Comparison of ENCODE assay signal across 8 cellular contexts in the genomic region with DNA sequence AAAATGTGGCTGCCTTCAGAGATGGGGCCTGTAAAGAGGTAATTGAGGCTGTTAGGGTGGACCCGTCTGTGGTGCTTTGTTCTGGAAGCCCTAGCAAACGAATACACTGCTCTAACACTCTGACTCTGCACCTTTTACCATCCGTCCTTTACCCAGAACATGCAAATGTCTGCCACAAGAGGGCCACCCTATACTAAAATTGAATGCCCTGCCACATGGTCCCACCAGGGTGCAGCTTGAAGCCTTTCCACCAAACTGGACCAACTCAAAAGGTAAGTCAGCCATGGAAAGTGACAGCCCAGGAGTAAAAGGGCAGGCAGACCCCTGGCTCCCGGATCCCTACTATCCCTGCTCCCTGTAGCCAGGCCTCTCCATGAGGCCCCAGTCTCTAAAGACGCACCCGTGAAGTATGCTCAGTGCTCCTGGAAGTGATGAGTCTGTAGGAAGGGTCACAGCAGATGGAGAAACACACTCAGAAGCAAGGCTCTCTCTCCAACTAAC. TPM values are rescaled to one million over a fixed set of nuclear protein-coding genes. Genes with fewer than 3 reads are reported as not detected.
DNase-seq lines count a peak whose midpoint lies in the region; ATAC-seq and TF ChIP-seq lines count a peak whose summit lies in the region.

No MANE protein-coding gene starts in this region.

- H3K4me2 ChIP-seq in HCT116 (ENCODE audit: low read length) = peak overlapping the region; percentile 21

- no peaks in the 10 kb centered on the region for H3K9me3 ChIP-seq in HCT116 (ENCODE audit: control insufficient read depth in 1 of 2, insufficient read depth in 1 of 2, low read depth in 1 of 2, low read length in 2 of 2)

- H3K4me3 ChIP-seq in HCT116 (replicated peaks in 1 of 2; ENCODE audit: low read depth in 1 of 2, low read length in 2 of 2) (no peak overlapping the region), rectal smooth muscle tissue (ENCODE audit: low read length) (no peak overlapping the region)

- ATAC-seq in HCT116 = peak; percentile 95

- RAD21 ChIA-PET in HCT116 (lab: Charles Lee; ENCODE audit: low non-redundant PET in 1 of 2, low total read pairs in 2 of 2, uncharacterized antibody in 2 of 2, unreplicated experiment in 2 of 2) = interaction anchor here in 1 of 2 experiments (0.8 to 1.0 kb wide), 4 partner anchors 32 to 402 kb away, joined by 3 to 4 read pairs (median 4); partner anchors contain the start of gene DSTN

- no peak for TF ChIP-seq POLR2A in HCT116 (IDR thresholded peaks at IDR 0.05; ENCODE audit: borderline replicate concordance, extremely low read depth, insufficient read depth, insufficient read length)

- peaks cover 38% of the 10 kb centered on the region for H3K27me3 Mint-ChIP-seq in activated naive CD4-positive, alpha-beta T cell treated with anti-CD3 and anti-CD28 coated beads, Interleukin-2, amount 10 ng/mL, durations not matched to agents 7 days and 5 days

- H3K4me3 Mint-ChIP-seq in activated naive CD4-positive, alpha-beta T cell treated with anti-CD3 and anti-CD28 coated beads, Interleukin-2, amount 10 ng/mL, durations not matched to agents 7 days and 5 days = no peak overlapping the region

- no peak overlapping the region for H2AFZ ChIP-seq in HCT116 (ENCODE audit: low read depth, low read length, poor library complexity, severe bottlenecking)

- CTCF ChIA-PET in GM10248 (lab: Yijun Ruan, JAX) = interaction anchor here (0.6 to 1.3 kb wide), 24 partner anchors 14 to 483 kb away, joined by 3 to 11 read pairs (median 3); partner anchors contain the start of gene DSTN
- CTCF ChIA-PET in HCT116 (lab: Charles Lee) = interaction anchor here (0.7 to 1.6 kb wide), 12 partner anchors 10 to 402 kb away, joined by 3 to 10 read pairs (median 4); partner anchors contain the start of gene DSTN
- CTCF ChIA-PET in activated naive CD4-positive, alpha-beta T cell treated with anti-CD3 and anti-CD28 coated beads, Interleukin-2, amount 10 ng/mL, durations not matched to agents 7 days and 5 days (lab: Charles Lee) = interaction anchor here (0.6 to 3.8 kb wide), 24 partner anchors 9 to 427 kb away, joined by 3 to 20 read pairs (median 4); partner anchors contain the start of genes DSTN and RRBP1

- no peak overlapping the region for H3K27ac Mint-ChIP-seq in activated naive CD4-positive, alpha-beta T cell treated with anti-CD3 and anti-CD28 coated beads, Interleukin-2, amount 10 ng/mL, durations not matched to agents 7 days and 5 days

- H3K4me1 ChIP-seq in HCT116 (ENCODE audit: control insufficient read depth in 1 of 2, insufficient read depth in 2 of 2, low read length in 2 of 2) (peaks cover 34 to 41% of the 10 kb centered on the region in 2 experiments), rectal smooth muscle tissue (ENCODE audit: control insufficient read depth, insufficient read depth, low read length) (peaks cover 20% of the 10 kb centered on the region)

- peaks cover 22% of the 10 kb centered on the region for H3K4me1 Mint-ChIP-seq in activated naive CD4-positive, alpha-beta T cell treated with anti-CD3 and anti-CD28 coated beads, Interleukin-2, amount 10 ng/mL, durations not matched to agents 7 days and 5 days

- H3K27me3 ChIP-seq in HCT116 (ENCODE audit: insufficient read depth, low read length) (no peaks in the 10 kb centered on the region), rectal smooth muscle tissue (ENCODE audit: control insufficient read depth, insufficient read depth, low read length) (no peaks in the 10 kb centered on the region)

- intact Hi-C loops in HCT116 (cut with micrococcal nuclease) = loop anchor here (1.0 to 10.0 kb wide), 4 partner anchors 32 to 458 kb away; no protein-coding TSS in a partner anchor
- intact Hi-C loops in head of caudate nucleus (cut with DNase I) = loop anchor here (5.0 to 10.0 kb wide), 2 partner anchors 80 to 358 kb away; no protein-coding TSS in a partner anchor
- intact Hi-C loops in posterior vena cava (cut with DNase I) = loop anchor here (2.0 to 10.0 kb wide), 4 partner anchors 35 to 368 kb away; partner anchors contain the start of gene DSTN (in 1 of the 2)

- H3K9ac ChIP-seq in HCT116 (ENCODE audit: low read length) = no peak overlapping the region
- no peak overlapping the region for H3K9ac ChIP-seq in rectal smooth muscle tissue (ENCODE audit: low read length)

- POLR2A ChIA-PET in GM10248 (lab: Yijun Ruan, JAX) (no interaction called here), HCT116 (lab: Charles Lee) (interaction anchor here (0.6 to 1.0 kb wide), 2 partner anchors 21 to 33 kb away, joined by 4 to 6 read pairs; partner anchors contain the start of gene DSTN)

- DNase-seq in GM10248 (ENCODE audit: extremely low spot score) = peak; percentile 73
- peak; percentile 64 for DNase-seq in HCT116 (ENCODE audit: low read depth, low spot score)
- DNase-seq in NAMALWA (ENCODE audit: low spot score) = peak; percentile 89
- DNase-seq in SK-N-DZ (ENCODE audit: low spot score) = peak; percentile 85
- DNase-seq in activated naive CD4-positive, alpha-beta T cell treated with anti-CD3 and anti-CD28 coated beads, Interleukin-2, amount 10 ng/mL, durations not matched to agents 7 days and 5 days = peak; percentile 80
- peak; percentile 16 to 88 (median 71) for DNase-seq in head of caudate nucleus
- no peak for DNase-seq in posterior vena cava (ENCODE audit: low spot score)

- TF ChIP-seq CTCF in GM10248 (IDR thresholded peaks at IDR 0.05; ENCODE audit: control extremely low read depth, extremely low read depth, low read depth, missing control alignments) = peak; percentile 81
- peak; percentile 87 to 97 (median 97) for TF ChIP-seq CTCF in HCT116 (IDR thresholded peaks at IDR 0.05 in 2 of 3, conservative IDR thresholded peaks at IDR 0.05 in 1 of 3; ENCODE audit: borderline replicate concordance in 1 of 3, insufficient read depth in 1 of 3, low read depth in 2 of 3, low read length in 2 of 3)

- H3K9me2 ChIP-seq in HCT116 (ENCODE audit: insufficient read depth) = no peaks in the 10 kb centered on the region

- no peaks in the 10 kb centered on the region for H4K20me1 ChIP-seq in HCT116 (ENCODE audit: insufficient read depth)

- BruUV-seq in HCT116 (replicated peaks; lab: Mats Ljungman, UMichigan) = no TSS peak

- no peaks in the 10 kb centered on the region for H3K36me3 Mint-ChIP-seq in activated naive CD4-positive, alpha-beta T cell treated with anti-CD3 and anti-CD28 coated beads, Interleukin-2, amount 10 ng/mL, durations not matched to agents 7 days and 5 days

- no peaks in the 10 kb centered on the region for H3K36me3 ChIP-seq in HCT116 (ENCODE audit: control insufficient read depth in 1 of 2, insufficient read depth in 2 of 2, low read length in 2 of 2)
- H3K36me3 ChIP-seq in rectal smooth muscle tissue (ENCODE audit: control insufficient read depth, insufficient read depth, low read length) = no peaks in the 10 kb centered on the region

- TF ChIP-seq RAD21 in HCT116 (IDR thresholded peaks at IDR 0.05; ENCODE audit: low read depth) = peak; percentile 99

- H3K79me2 ChIP-seq in HCT116 (ENCODE audit: insufficient read depth, low read length) = no peaks in the 10 kb centered on the region

- H3K27ac ChIP-seq in HCT116 (ENCODE audit: low read depth, low read length) (no peak overlapping the region), rectal smooth muscle tissue (ENCODE audit: low read depth, low read length) (peak overlapping the region; percentile 11)

- H3K9me3 Mint-ChIP-seq in activated naive CD4-positive, alpha-beta T cell treated with anti-CD3 and anti-CD28 coated beads, Interleukin-2, amount 10 ng/mL, durations not matched to agents 7 days and 5 days = no peaks in the 10 kb centered on the region

TF ChIP-seq in HCT116, 20 proteins besides CTCF, POLR2A, EP300 and RAD21:
- peak; percentile 44; the same call in 1 of the 2 replicates for TF ChIP-seq CBX3 (IDR thresholded peaks at IDR 0.05; ENCODE audit: low read depth)
- peak; percentile 45 for TF ChIP-seq YY1 (IDR thresholded peaks at IDR 0.05; ENCODE audit: extremely low read depth, insufficient replicate concordance, low read depth, low read length)
- TF ChIP-seq, protein P1, sequence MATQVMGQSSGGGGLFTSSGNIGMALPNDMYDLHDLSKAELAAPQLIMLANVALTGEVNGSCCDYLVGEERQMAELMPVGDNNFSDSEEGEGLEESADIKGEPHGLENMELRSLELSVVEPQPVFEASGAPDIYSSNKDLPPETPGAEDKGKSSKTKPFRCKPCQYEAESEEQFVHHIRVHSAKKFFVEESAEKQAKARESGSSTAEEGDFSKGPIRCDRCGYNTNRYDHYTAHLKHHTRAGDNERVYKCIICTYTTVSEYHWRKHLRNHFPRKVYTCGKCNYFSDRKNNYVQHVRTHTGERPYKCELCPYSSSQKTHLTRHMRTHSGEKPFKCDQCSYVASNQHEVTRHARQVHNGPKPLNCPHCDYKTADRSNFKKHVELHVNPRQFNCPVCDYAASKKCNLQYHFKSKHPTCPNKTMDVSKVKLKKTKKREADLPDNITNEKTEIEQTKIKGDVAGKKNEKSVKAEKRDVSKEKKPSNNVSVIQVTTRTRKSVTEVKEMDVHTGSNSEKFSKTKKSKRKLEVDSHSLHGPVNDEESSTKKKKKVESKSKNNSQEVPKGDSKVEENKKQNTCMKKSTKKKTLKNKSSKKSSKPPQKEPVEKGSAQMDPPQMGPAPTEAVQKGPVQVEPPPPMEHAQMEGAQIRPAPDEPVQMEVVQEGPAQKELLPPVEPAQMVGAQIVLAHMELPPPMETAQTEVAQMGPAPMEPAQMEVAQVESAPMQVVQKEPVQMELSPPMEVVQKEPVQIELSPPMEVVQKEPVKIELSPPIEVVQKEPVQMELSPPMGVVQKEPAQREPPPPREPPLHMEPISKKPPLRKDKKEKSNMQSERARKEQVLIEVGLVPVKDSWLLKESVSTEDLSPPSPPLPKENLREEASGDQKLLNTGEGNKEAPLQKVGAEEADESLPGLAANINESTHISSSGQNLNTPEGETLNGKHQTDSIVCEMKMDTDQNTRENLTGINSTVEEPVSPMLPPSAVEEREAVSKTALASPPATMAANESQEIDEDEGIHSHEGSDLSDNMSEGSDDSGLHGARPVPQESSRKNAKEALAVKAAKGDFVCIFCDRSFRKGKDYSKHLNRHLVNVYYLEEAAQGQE (IDR thresholded peaks at IDR 0.05; ENCODE audit: low read depth) = no peak
- peak; percentile 94 for TF ChIP-seq MAX (IDR thresholded peaks at IDR 0.05)

RNA-seq across cellular contexts. Expression of gene BFSP1, which starts 5.8 kb away (rescaled TPM):
- 8.8 TPM for total RNA-seq in HCT116 (2021; ENCODE audit: unreplicated experiment)
- polyA plus RNA-seq in HCT116 (2012) = 4.2 and 5.4 TPM in 2 replicates
- polyA plus RNA-seq in SK-N-DZ (2014; cell fraction: cytosol; rRNA removed) = 0.45 TPM in 1 of 2 replicates, not detected in the other
- polyA plus RNA-seq in SK-N-DZ (2014; cell fraction: nucleus; rRNA removed) = 0.32 TPM in 1 of 2 replicates, not detected in the other
- total RNA-seq in posterior vena cava = under 1 TPM; 0.67 to 0.93 TPM

RNA-seq across cellular contexts. Expression of gene DSTN, which starts 32.9 kb away (rescaled TPM):
- total RNA-seq in HCT116 (2021; ENCODE audit: unreplicated experiment) (202 TPM), posterior vena cava (1,000 to 10,000 TPM; 1,245 to 1,338 TPM)
- polyA plus RNA-seq in HCT116 (2012) = 96.2 and 121 TPM in 2 replicates
- polyA plus RNA-seq in SK-N-DZ (2014; cell fraction: cytosol; rRNA removed) = 135 and 162 TPM in 2 replicates
- 67.2 and 68.3 TPM in 2 replicates for polyA plus RNA-seq in SK-N-DZ (2014; cell fraction: nucleus; rRNA removed)
